In the genomic region with DNA sequence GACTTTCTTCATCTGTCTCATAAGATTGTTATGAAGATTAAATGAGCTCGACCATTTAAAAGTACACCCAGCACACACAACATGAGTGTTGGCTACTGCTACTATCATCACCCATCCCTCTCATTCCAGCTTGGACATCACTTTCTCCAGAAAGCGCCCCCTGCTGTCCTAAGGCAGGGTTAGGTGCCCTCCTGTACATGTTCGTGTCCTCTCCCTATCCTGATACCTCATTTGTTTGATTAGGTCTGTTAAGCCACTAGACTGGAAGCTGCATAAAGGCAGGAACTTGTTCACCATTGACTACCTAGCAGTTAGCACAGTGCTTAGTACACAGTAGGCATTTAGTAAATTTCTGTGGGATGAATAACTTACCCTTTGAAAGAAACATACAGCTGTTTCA, we compare ENCODE assay signal across 10 cellular contexts.
DNase-seq lines count a peak whose midpoint lies in the region; ATAC-seq and TF ChIP-seq lines count a peak whose summit lies in the region.
"Had no signal": no experiment of that assay in that cellular context is flagged by ENCODE, and none has a peak within 500 bp of the region (broad histone marks: within the 10 kb centered on the region; RNA-seq: fewer than 3 reads in every experiment).

No MANE protein-coding gene starts in this region.

- DNase-seq in NCI-H748 (lab: John Stamatoyannopoulos, UW; ENCODE audit: unreplicated experiment) (peak; percentile 12), NCI-H748 treated with DMSO at 0.1 percent for 48 hours (lab: John Stamatoyannopoulos, UW) (no peak), endothelial cell (ENCODE audit: low spot score) (no peak)
- DNase-seq in stimulated activated CD4-positive, alpha-beta T cell treated with anti-CD3 and anti-CD28 coated beads, Interleukin-4, amount 100 ng/mL, for 24 hours, result peak; percentile 17
- DNase-seq in activated CD4-positive, CD25-positive, alpha-beta regulatory T cell treated with anti-CD3 and anti-CD28 coated beads, Interleukin-2, amount 50 U/mL, for 72 hours, result no peak

- no peak overlapping the region for H3K4me3 Mint-ChIP-seq in endothelial cell (ENCODE audit: unreplicated experiment)
- H3K4me3 Mint-ChIP-seq in activated T-helper 17 cell treated with anti-CD3 and anti-CD28 coated beads, Interleukin-2, amount 50 U/mL, for 72 hours, result no peak overlapping the region

- no peak overlapping the region for H2AFZ ChIP-seq in OCI-LY1 (ENCODE audit: low read length)

- no peaks in the 10 kb centered on the region for H3F3A ChIP-seq in OCI-LY1 (ENCODE audit: insufficient read depth, low read length)

- H3K27ac ChIP-seq in OCI-LY1 (ENCODE audit: low read depth, low read length, poor library complexity, severe bottlenecking), result no peak overlapping the region
- H3K27ac ChIP-seq: BLaER1, SJSA1 had no signal

- ATAC-seq in activated T-helper 17 cell treated with anti-CD3 and anti-CD28 coated beads, Interleukin-2, amount 50 U/mL, for 72 hours (replicated peaks), result no peak
- ATAC-seq in GM19455 (IDR thresholded peaks at IDR 0.05; ENCODE audit: unreplicated experiment), result no peak

- TF ChIP-seq CTCF in OCI-LY1 (IDR thresholded peaks at IDR 0.05; ENCODE audit: low read length) (peak; percentile 65), endothelial cell (IDR thresholded peaks at IDR 0.05; ENCODE audit: unreplicated experiment) (peak; percentile 28)

- H3K9me3 ChIP-seq in OCI-LY1 (ENCODE audit: low read length), result no peaks in the 10 kb centered on the region
- H3K9me3 ChIP-seq: BLaER1, SJSA1 had no signal

- no peaks in the 10 kb centered on the region for H3K79me2 ChIP-seq in OCI-LY1 (ENCODE audit: insufficient read depth, low read length)

- H4K20me1 ChIP-seq in OCI-LY1 (ENCODE audit: insufficient read depth, low read length), result no peaks in the 10 kb centered on the region
- H4K20me1 ChIP-seq: BLaER1 had no signal

- H3K4me1 ChIP-seq in OCI-LY1 (ENCODE audit: insufficient read depth, low read length, severe bottlenecking), result no peaks in the 10 kb centered on the region
- H3K4me1 ChIP-seq: SJSA1 had no signal

- no peaks in the 10 kb centered on the region for H3K9me3 Mint-ChIP-seq in endothelial cell (ENCODE audit: unreplicated experiment)
- H3K9me3 Mint-ChIP-seq in activated T-helper 17 cell treated with anti-CD3 and anti-CD28 coated beads, Interleukin-2, amount 50 U/mL, for 72 hours, result no peaks in the 10 kb centered on the region

- no peaks in the 10 kb centered on the region for H3K36me3 ChIP-seq in OCI-LY1 (ENCODE audit: insufficient read depth, low read length)
- H3K36me3 ChIP-seq: BLaER1, SJSA1 had no signal

- H3K4me1 Mint-ChIP-seq in endothelial cell (ENCODE audit: unreplicated experiment), result peaks cover 31% of the 10 kb centered on the region
- peaks cover 11% of the 10 kb centered on the region for H3K4me1 Mint-ChIP-seq in activated T-helper 17 cell treated with anti-CD3 and anti-CD28 coated beads, Interleukin-2, amount 50 U/mL, for 72 hours

- no peaks in the 10 kb centered on the region for H3K9me2 ChIP-seq in OCI-LY1 (ENCODE audit: low read depth, low read length)

- H3K4me3 ChIP-seq in OCI-LY1 (ENCODE audit: low read depth, low read length, poor library complexity, severe bottlenecking), result no peak overlapping the region
- H3K4me3 ChIP-seq: BLaER1, SJSA1 had no signal

- no peak overlapping the region for H3K9ac ChIP-seq in OCI-LY1 (ENCODE audit: low read length)
- H3K9ac ChIP-seq: BLaER1 had no signal

- no peak overlapping the region for H3K4me2 ChIP-seq in OCI-LY1 (ENCODE audit: low read length)
- H3K4me2 ChIP-seq: BLaER1 had no signal

- no peak overlapping the region for H3K27ac Mint-ChIP-seq in endothelial cell (ENCODE audit: unreplicated experiment)
- no peak overlapping the region for H3K27ac Mint-ChIP-seq in activated T-helper 17 cell treated with anti-CD3 and anti-CD28 coated beads, Interleukin-2, amount 50 U/mL, for 72 hours

- no peaks in the 10 kb centered on the region for H3K27me3 Mint-ChIP-seq in endothelial cell (ENCODE audit: unreplicated experiment)
- peaks cover 11% of the 10 kb centered on the region for H3K27me3 Mint-ChIP-seq in activated T-helper 17 cell treated with anti-CD3 and anti-CD28 coated beads, Interleukin-2, amount 50 U/mL, for 72 hours

- H3K27me3 ChIP-seq in OCI-LY1 (ENCODE audit: insufficient read depth, low read length), result no peaks in the 10 kb centered on the region; the same call in 1 of the 2 replicates
- H3K27me3 ChIP-seq: BLaER1, SJSA1 had no signal

- no peaks in the 10 kb centered on the region for H3K36me3 Mint-ChIP-seq in endothelial cell (ENCODE audit: low read depth, unreplicated experiment)
- no peaks in the 10 kb centered on the region for H3K36me3 Mint-ChIP-seq in activated T-helper 17 cell treated with anti-CD3 and anti-CD28 coated beads, Interleukin-2, amount 50 U/mL, for 72 hours (ENCODE audit: low read depth)

Comparison
In these comparisons a context has a peak if more than half of its experiments do, and no peak if none do; other contexts are left out.
1. DNase-seq: peak in NCI-H748 (single experiment) and stimulated activated CD4-positive, alpha-beta T cell treated with anti-CD3 and anti-CD28 coated beads, Interleukin-4, amount 100 ng/mL, for 24 hours (single experiment); none in NCI-H748 treated with DMSO at 0.1 percent for 48 hours (single experiment), endothelial cell (single experiment) and activated CD4-positive, CD25-positive, alpha-beta regulatory T cell treated with anti-CD3 and anti-CD28 coated beads, Interleukin-2, amount 50 U/mL, for 72 hours (single experiment).